7 cellular contexts compared by ENCODE assay signal in the genomic region with DNA sequence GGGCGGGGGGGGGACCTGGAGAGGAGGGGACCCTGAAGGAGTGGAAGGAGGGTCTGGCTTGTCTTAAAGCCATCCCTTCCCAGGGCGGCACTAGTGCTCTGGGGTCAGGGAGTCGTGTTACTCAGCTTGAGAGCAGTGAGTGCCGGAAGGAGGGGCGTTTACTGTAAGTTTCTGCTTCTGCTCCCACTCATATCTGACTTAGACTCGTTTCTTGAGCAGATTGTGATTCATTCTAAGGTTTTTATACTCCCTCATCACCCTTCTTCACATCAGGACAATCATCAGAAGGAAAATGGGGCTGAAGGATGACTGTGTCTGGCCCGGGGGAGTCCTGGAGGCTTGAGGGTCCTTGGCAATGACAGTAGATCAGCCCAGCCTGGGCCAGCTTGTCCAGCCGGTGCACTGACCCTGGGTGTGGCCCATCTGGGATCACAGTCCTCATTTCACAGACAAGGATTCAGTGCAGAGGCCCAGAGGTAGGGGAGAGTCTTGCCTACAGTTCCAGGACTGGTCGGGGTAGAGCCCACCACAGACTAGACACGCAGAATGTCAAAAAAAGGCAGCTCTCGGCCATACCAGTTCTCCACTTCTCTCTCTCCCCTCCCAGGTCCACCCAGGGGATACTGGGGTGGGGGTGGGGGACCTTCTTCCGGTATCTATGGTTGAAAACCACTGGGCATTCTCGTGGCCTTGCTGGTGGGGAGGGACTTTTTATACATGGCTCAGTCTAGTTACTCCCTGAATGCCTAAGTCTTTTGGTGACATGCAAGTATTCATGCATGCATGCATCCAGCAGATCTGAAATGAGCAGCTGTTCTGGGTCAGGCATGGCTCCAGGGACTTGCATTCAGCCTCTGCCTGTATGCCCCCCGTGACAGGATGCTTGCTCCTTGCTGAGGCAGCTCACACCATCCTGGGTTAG. TPM values are rescaled to one million over a fixed set of nuclear protein-coding genes. Genes with fewer than 3 reads are reported as not detected.
A peak's percentile ranks its signal among the peaks of the same experiment; 100 is the strongest.
DNase-seq lines count a peak whose midpoint lies in the region; ATAC-seq, FAIRE-seq and TF ChIP-seq lines count a peak whose summit lies in the region.

No MANE protein-coding gene starts in this region.

- dilution Hi-C loops in IMR-90 (cut with HindIII; ENCODE audit: low sequenced_read_pairs, unreplicated experiment): no loop called here

- H3K56ac ChIP-seq in IMR-90 (ENCODE audit: extremely low read depth, insufficient read depth, low read length): no peak overlapping the region

- H2BK5ac ChIP-seq in IMR-90 (ENCODE audit: low read depth, low read length, poor library complexity, severe bottlenecking): peak overlapping the region; percentile 37

- no peaks in the 10 kb centered on the region for H3K79me1 ChIP-seq in IMR-90 (ENCODE audit: low read depth in 1 of 2, low read length in 2 of 2)

- peak overlapping the region in 1 of 2 experiments; percentile 37; a peak in 2 of 4 replicates for H4K8ac ChIP-seq in IMR-90 (ENCODE audit: low read depth in 2 of 2, low read length in 2 of 2)

- H2AK9ac ChIP-seq in IMR-90 (replicated peaks; ENCODE audit: low read depth, low read length, poor library complexity): no peak overlapping the region

- peaks cover 23% of the 10 kb centered on the region for H3K27me3 ChIP-seq in IMR-90 (ENCODE audit: control insufficient read depth, insufficient read depth, low read length)
- H3K27me3 ChIP-seq in bronchial epithelial cell (ENCODE audit: control insufficient read depth, insufficient read depth, low read length): peaks cover 16% of the 10 kb centered on the region
- H3K27me3 ChIP-seq in dorsolateral prefrontal cortex: peaks cover 0 to 92% (median 42%) of the 10 kb centered on the region in 45 donors

- H3K4ac ChIP-seq in IMR-90 (ENCODE audit: low read depth, low read length): no peak overlapping the region

- TF ChIP-seq POLR2A in IMR-90 (IDR thresholded peaks at IDR 0.05; ENCODE audit: low read depth, low read length): no peak

- in situ Hi-C loops in IMR-90 (cut with MboI; ENCODE audit: low sequenced_read_pairs): no loop called here

- H3K9ac ChIP-seq in IMR-90 (ENCODE audit: low read depth, low read length): peak overlapping the region; percentile 7; the same call in 1 of the 2 replicates

- peak; percentile 37 for ATAC-seq in GM18909 (IDR thresholded peaks at IDR 0.05; ENCODE audit: poor library complexity, unreplicated experiment)
- peak; percentile 90 for ATAC-seq in IMR-90 (ENCODE audit: low read depth)
- ATAC-seq in sciatic nerve: peak; percentile 17
- ATAC-seq in HG03135 (IDR thresholded peaks at IDR 0.05; ENCODE audit: unreplicated experiment): no peak
- ATAC-seq in HG02759 (IDR thresholded peaks at IDR 0.05; ENCODE audit: unreplicated experiment): no peak

- H2BK20ac ChIP-seq in IMR-90 (ENCODE audit: low read depth, low read length): no peak overlapping the region

- no peak overlapping the region; the same call in 2 of the 3 replicates for H2BK15ac ChIP-seq in IMR-90 (ENCODE audit: low read depth, low read length)

- no peaks in the 10 kb centered on the region for H3K9me1 ChIP-seq in IMR-90 (ENCODE audit: insufficient read depth, low read length)

- WGBS in IMR-90 (ENCODE audit: extremely low coverage in 2 of 2, insufficient read length in 1 of 2), 2 experiments: 25% methylated on average over 1 of the region's 14 CpGs; no CpG with 5 or more reads in 1 of the 2 experiments

- H2BK120ac ChIP-seq in IMR-90 (ENCODE audit: low read depth, low read length): no peak overlapping the region

- H3K14ac ChIP-seq in IMR-90 (replicated peaks; ENCODE audit: low read depth, low read length): peak overlapping the region; percentile 5

- no peaks in the 10 kb centered on the region for H4K20me1 ChIP-seq in IMR-90 (ENCODE audit: insufficient read depth, low read length)

- 0 out of 2 replicates have a peak overlapping the region, but pooled peaks have one; percentile 33 for H3K23ac ChIP-seq in IMR-90 (ENCODE audit: low read depth, low read length)

- no peak overlapping the region for H2AK5ac ChIP-seq in IMR-90 (ENCODE audit: low read depth, low read length)

- no peak overlapping the region for H3K4me3 ChIP-seq in IMR-90 (ENCODE audit: insufficient read depth, low read depth, low read length)
- H3K4me3 ChIP-seq in bronchial epithelial cell (ENCODE audit: low read depth, low read length): no peak overlapping the region
- no peak overlapping the region for H3K4me3 ChIP-seq in dorsolateral prefrontal cortex

- TF ChIP-seq RAD21 in IMR-90 (IDR thresholded peaks at IDR 0.05; ENCODE audit: low read length): no peak

- peak overlapping the region; percentile 69 for H4K5ac ChIP-seq in IMR-90 (ENCODE audit: low read depth, low read length)

- H4K91ac ChIP-seq in IMR-90 (ENCODE audit: insufficient read depth, low read depth, low read length): peak overlapping the region; percentile 4; the same call in 1 of the 2 replicates

- H2AFZ ChIP-seq in IMR-90 (replicated peaks; ENCODE audit: low read length, poor library complexity): peak overlapping the region; percentile 67

- intact Hi-C loops in IMR-90 (cut with micrococcal nuclease) (no loop called here), sciatic nerve (cut with DNase I) (no loop called here), dorsolateral prefrontal cortex (cut with DNase I) (no loop called here)

- peaks cover 8% of the 10 kb centered on the region for H3K4me1 ChIP-seq in IMR-90 (ENCODE audit: control insufficient read depth, insufficient read depth, low read length)

- CTCF ChIA-PET in IMR-90 (lab: Yijun Ruan, JAX): interaction anchor here (0.6 to 1.6 kb wide), 4 partner anchors 11 to 31 kb away, joined by 4 to 8 read pairs (median 5); no protein-coding TSS in a partner anchor

- peak overlapping the region; percentile 61 for H3K18ac ChIP-seq in IMR-90 (ENCODE audit: low read depth, low read length)

- H3K9me3 ChIP-seq in IMR-90 (ENCODE audit: control insufficient read depth, insufficient read depth, low read length): no peaks in the 10 kb centered on the region

- H3K27ac ChIP-seq in IMR-90 (ENCODE audit: insufficient read depth, low read length) (peak overlapping the region; percentile 53; the same call in 1 of the 2 replicates), dorsolateral prefrontal cortex (no peak overlapping the region)

- POLR2A ChIA-PET in IMR-90 (lab: Charles Lee; ENCODE audit: unreplicated experiment): no interaction called here

- BruUV-seq in IMR-90 (replicated peaks; lab: Mats Ljungman, UMichigan): no TSS peak

- FAIRE-seq in bronchial epithelial cell (lab: Jason Lieb, UNC): no peak

- TF ChIP-seq CTCF in IMR-90 (conservative IDR thresholded peaks at IDR 0.05; ENCODE audit: low read depth, low read length) (no peak), bronchial epithelial cell (IDR thresholded peaks at IDR 0.05; ENCODE audit: insufficient read depth, low read length, severe bottlenecking) (no peak), dorsolateral prefrontal cortex (IDR thresholded peaks at IDR 0.05 in 54 of 56, conservative IDR thresholded peaks at IDR 0.05 in 2 of 56; ENCODE audit: low read depth in 1 of 56, partially characterized antibody in 56 of 56) (no peak)

- H3K36me3 ChIP-seq in IMR-90 (ENCODE audit: control insufficient read depth, insufficient read depth, low read length): no peaks in the 10 kb centered on the region
- H3K36me3 ChIP-seq in bronchial epithelial cell (ENCODE audit: control insufficient read depth, insufficient read depth, low read length): no peaks in the 10 kb centered on the region

- DNase-seq in IMR-90 (peak; percentile 81), bronchial epithelial cell (ENCODE audit: low read depth) (peak; percentile 65), sciatic nerve (ENCODE audit: low spot score) (no peak), dorsolateral prefrontal cortex (no peak)

- peak overlapping the region; percentile 53; the same call in 1 of the 2 replicates for H3K4me2 ChIP-seq in IMR-90 (ENCODE audit: low read depth, low read length)

TF ChIP-seq in IMR-90, 13 proteins besides CTCF, POLR2A, EP300 and RAD21:
- TF ChIP-seq, protein P1, sequence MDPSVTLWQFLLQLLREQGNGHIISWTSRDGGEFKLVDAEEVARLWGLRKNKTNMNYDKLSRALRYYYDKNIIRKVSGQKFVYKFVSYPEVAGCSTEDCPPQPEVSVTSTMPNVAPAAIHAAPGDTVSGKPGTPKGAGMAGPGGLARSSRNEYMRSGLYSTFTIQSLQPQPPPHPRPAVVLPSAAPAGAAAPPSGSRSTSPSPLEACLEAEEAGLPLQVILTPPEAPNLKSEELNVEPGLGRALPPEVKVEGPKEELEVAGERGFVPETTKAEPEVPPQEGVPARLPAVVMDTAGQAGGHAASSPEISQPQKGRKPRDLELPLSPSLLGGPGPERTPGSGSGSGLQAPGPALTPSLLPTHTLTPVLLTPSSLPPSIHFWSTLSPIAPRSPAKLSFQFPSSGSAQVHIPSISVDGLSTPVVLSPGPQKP (IDR thresholded peaks at IDR 0.05; ENCODE audit: borderline replicate concordance, low read depth, low read length): no peak
- no peak; the same call in 1 of the 2 replicates for TF ChIP-seq FOS (IDR thresholded peaks at IDR 0.05; ENCODE audit: low read depth, low read length)

RNA-seq across cellular contexts. Expression of a gene that starts 5.1 kb away (rescaled TPM):
- under 0.01 TPM in 2 replicates for total RNA-seq in IMR-90 (2012; rRNA removed)
- 0.31 and 0.37 TPM in 2 replicates for polyA plus RNA-seq in IMR-90 (2012; rRNA removed)
- 0.35 and 0.56 TPM in 2 replicates for polyA plus RNA-seq in IMR-90 (2012; cell fraction: cytosol; rRNA removed)
- polyA plus RNA-seq in IMR-90 (2012; cell fraction: nucleus; rRNA removed; ENCODE audit: low replicate concordance): 0.54 and 0.72 TPM in 2 replicates
- not detected in 2 replicates for total RNA-seq in bronchial epithelial cell
- 5.2 TPM for total RNA-seq in sciatic nerve
- total RNA-seq in dorsolateral prefrontal cortex: under 1 TPM in 28 of 120 experiments, not detected in 92; 0.16 to 0.56 (median 0.28) TPM

RNA-seq across cellular contexts. Expression of a gene that starts 48.9 kb away (rescaled TPM):
- 12.2 and 14.2 TPM in 2 replicates for total RNA-seq in IMR-90 (2012; rRNA removed)
- 23.7 and 28.7 TPM in 2 replicates for polyA plus RNA-seq in IMR-90 (2012; rRNA removed)
- polyA plus RNA-seq in IMR-90 (2012; cell fraction: cytosol; rRNA removed): 12.9 and 18.5 TPM in 2 replicates
- polyA plus RNA-seq in IMR-90 (2012; cell fraction: nucleus; rRNA removed; ENCODE audit: low replicate concordance): 74.8 and 224 TPM in 2 replicates
- 20.7 and 33.2 TPM in 2 replicates for total RNA-seq in bronchial epithelial cell
- total RNA-seq in sciatic nerve: 33.3 TPM
- total RNA-seq in dorsolateral prefrontal cortex: 10 to 100 TPM; 16.3 to 37.8 (median 24.3) TPM

Comparison
In these comparisons a context has a peak if more than half of its experiments do, and no peak if none do; other contexts are left out.
1. ATAC-seq: peak in GM18909 (single experiment), IMR-90 (single experiment) and sciatic nerve (single experiment); none in HG03135 (single experiment) and HG02759 (single experiment).
2. DNase-seq: peak in IMR-90 (single experiment) and bronchial epithelial cell (single experiment); none in sciatic nerve (single experiment) and dorsolateral prefrontal cortex (0 of 10).